In the genomic region with DNA sequence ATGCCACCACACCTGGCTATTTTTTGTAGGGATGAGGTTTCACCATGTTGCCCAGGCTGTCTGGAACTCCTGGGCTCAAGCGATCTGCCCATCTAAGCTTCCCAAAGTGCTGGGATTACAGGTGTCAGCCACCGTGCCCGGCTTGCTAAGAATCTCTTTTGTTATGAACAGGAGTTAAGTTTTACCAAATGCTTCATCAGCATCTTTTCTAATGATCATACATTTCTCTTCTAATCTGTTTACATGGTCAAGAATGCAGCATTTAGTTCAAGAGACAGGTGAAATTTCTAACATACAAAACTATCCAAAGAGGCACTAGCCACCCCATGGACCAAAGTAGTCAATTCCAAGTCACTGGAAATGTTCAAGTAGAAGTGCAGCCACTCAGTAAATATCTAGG, we compare ENCODE assay signal across 27 cellular contexts.
"Had no signal": no experiment of that assay in that cellular context is flagged by ENCODE, and none has a peak within 500 bp of the region (broad histone marks: within the 10 kb centered on the region; RNA-seq: fewer than 3 reads in every experiment).

No MANE protein-coding gene starts in this region.

- H3K27ac ChIP-seq: ascending aorta, cardiac muscle cell, VCaP had no signal

- FAIRE-seq: TTC549 had no signal

- DNase-seq: activated B cell treated with CpG ODN at 0.5 μM for 24 hours; activated CD4-positive, alpha-beta memory T cell treated with anti-CD3 and anti-CD28 coated beads for 36 hours; activated CD4-positive, alpha-beta T cell treated with anti-CD3 and anti-CD28 coated beads for 4 hours; activated CD4-positive, alpha-beta T cell treated with anti-CD3 and anti-CD28 coated beads, Interleukin-2, amount 10 ng/mL, durations not matched to agents 24 days and 14 days; activated CD4-positive, alpha-beta T cell treated with anti-CD3 and anti-CD28 coated beads, Interleukin-2, amount 50 U/mL, for 1 hour; activated CD4-positive, alpha-beta T cell treated with anti-CD3 and anti-CD28 coated beads, Interleukin-2, amount 50 U/mL, for 4 hours; activated CD4-positive, CD25-positive, alpha-beta regulatory T cell treated with anti-CD3 and anti-CD28 coated beads, Interleukin-2, amount 50 U/mL, for 72 hours; activated CD8-positive, alpha-beta memory T cell treated with anti-CD3 and anti-CD28 coated beads, Interleukin-2, amount 50 U/mL, for 4 hours; activated CD8-positive, alpha-beta T cell treated with anti-CD3 and anti-CD28 coated beads for 36 hours; activated effector memory CD4-positive, alpha-beta T cell treated with Interleukin-2 at 50 U/mL for 16 hours; activated gamma-delta T cell; activated naive CD4-positive, alpha-beta T cell treated with anti-CD3 and anti-CD28 coated beads, Interleukin-2, amount 10 ng/mL, durations not matched to agents 7 days and 5 days; activated naive CD4-positive, alpha-beta T cell treated with Interleukin-2 at 50 U/mL for 16 hours; activated naive CD8-positive, alpha-beta T cell treated with anti-CD3 and anti-CD28 coated beads, Interleukin-2, amount 10 ng/mL, durations not matched to agents 7 days and 5 days; activated naive CD8-positive, alpha-beta T cell treated with anti-CD3 and anti-CD28 coated beads, Interleukin-2, amount 50 U/mL, for 24 hours; activated T-cell treated with anti-CD3 and anti-CD28 coated beads, Interleukin-2, amount 50 U/mL, for 24 hours; activated T-cell treated with anti-CD3 and anti-CD28 coated beads, Interleukin-2, amount 50 U/mL, for 48 hours; amygdala; anterior cingulate cortex; central memory CD4-positive, alpha-beta T cell; T-helper 1 cell; T-helper 2 cell; T-helper 9 cell had no signal

- H3K27me3 ChIP-seq: ascending aorta, cardiac muscle cell had no signal

- H3K4me3 ChIP-seq: ascending aorta, cardiac muscle cell had no signal

- ATAC-seq: activated CD8-positive, alpha-beta T cell treated with anti-CD3 and anti-CD28 coated beads for 36 hours; activated naive CD8-positive, alpha-beta T cell treated with anti-CD3 and anti-CD28 coated beads, Interleukin-2, amount 50 U/mL, for 24 hours had no signal

- H3K4me1 ChIP-seq: ascending aorta had no signal

- H3K36me3 ChIP-seq: ascending aorta, cardiac muscle cell had no signal

- H3K9me3 ChIP-seq: ascending aorta had no signal
